ENCODE assay signal across 1 cellular context in the genomic region with DNA sequence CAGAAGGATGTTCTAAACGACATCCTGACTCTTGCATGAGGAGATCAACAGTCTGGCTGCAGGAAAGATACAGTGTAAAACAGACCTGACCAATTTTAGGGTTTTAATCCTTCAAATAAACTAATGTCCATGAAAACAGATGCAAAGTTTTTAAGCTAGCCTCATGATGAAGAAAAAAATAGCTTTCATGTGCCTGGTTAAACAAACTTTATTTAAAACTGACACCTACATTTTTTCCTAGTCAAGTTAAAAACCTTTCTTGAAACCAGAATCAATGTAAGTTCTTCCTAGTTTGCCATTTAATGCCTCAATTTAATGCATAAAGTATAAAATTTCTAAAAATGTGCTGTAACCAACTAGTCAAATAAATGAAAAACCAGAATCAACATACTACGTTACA.
TF ChIP-seq lines count a peak whose summit lies in the region.

No MANE protein-coding gene starts in this region.

TF ChIP-seq in endothelial cell of umbilical vein, 7 proteins besides CTCF, POLR2A, EP300 and RAD21 (continued from another document):
- no peak for TF ChIP-seq MAX (IDR thresholded peaks at IDR 0.05; ENCODE audit: insufficient read depth, insufficient read length)
